In genomic region chr10:110334061-110334656, GRCh38 we compare ENCODE assay signal across 33 cellular contexts.
"Had no signal": no experiment of that assay in that cellular context is flagged by ENCODE, and none has a peak within 500 bp of the region (broad histone marks: within the 10 kb centered on the region; RNA-seq: fewer than 3 reads in every experiment).

No MANE protein-coding gene starts in this region.

- H3K27ac ChIP-seq: gastroesophageal sphincter, pancreas, prostate gland, sigmoid colon, stomach, thyroid gland, upper lobe of left lung, vagina, VCaP had no signal

- H3K4me2 ChIP-seq: smooth muscle cell had no signal

- H3K27me3 ChIP-seq: gastroesophageal sphincter, pancreas, sigmoid colon, stomach, thyroid gland, upper lobe of left lung, vagina had no signal

- H3K9me3 ChIP-seq: pancreas, prostate gland, thyroid gland had no signal

- H3K4me1 ChIP-seq: pancreas, prostate gland had no signal

- ATAC-seq: activated naive CD8-positive, alpha-beta T cell treated with anti-CD3 and anti-CD28 coated beads, Interleukin-2, amount 50 U/mL, for 24 hours; activated T-cell treated with anti-CD3 and anti-CD28 coated beads, Interleukin-2, amount 50 U/mL, for 72 hours; effector memory CD8-positive, alpha-beta T cell; gastroesophageal sphincter; left cardiac atrium; left ventricle myocardium superior; pancreas; stimulated activated naive B cell treated with anti-CD40 and anti-IgM and Interleukin-4, amounts not matched to agents 10 μg/mL and 1 μg/mL and 100 μg/mL, for 72 hours had no signal

- DNase-seq: activated CD4-positive, alpha-beta T cell treated with anti-CD3 and anti-CD28 coated beads for 4 hours; activated CD4-positive, alpha-beta T cell treated with anti-CD3 and anti-CD28 coated beads, Interleukin-2, amount 50 U/mL, for 4 hours; activated effector memory CD4-positive, alpha-beta T cell treated with Interleukin-2 at 50 U/mL for 16 hours; activated naive CD4-positive, alpha-beta T cell treated with Interleukin-2 at 50 U/mL for 16 hours; activated naive CD8-positive, alpha-beta T cell treated with anti-CD3 and anti-CD28 coated beads, Interleukin-2, amount 50 U/mL, for 24 hours; activated T-cell treated with anti-CD3 and anti-CD28 coated beads for 4 hours; activated T-cell treated with anti-CD3 and anti-CD28 coated beads, Interleukin-2, amount 50 U/mL, for 72 hours; amygdala; caudate nucleus; cortex of kidney; effector memory CD8-positive, alpha-beta T cell; erythroblast; hippocampal formation; left cardiac atrium; left ventricle myocardium superior; naive B cell; pancreas; retina; sigmoid colon; stimulated activated CD4-positive, alpha-beta T cell treated with anti-CD3 and anti-CD28 coated beads, Interleukin-1b, Interleukin-23, amount 100 ng/mL, for 48 hours; stimulated activated CD4-positive, alpha-beta T cell treated with anti-CD3 and anti-CD28 coated beads, Interleukin-4, amount 100 ng/mL, for 4 hours; stimulated activated CD8-positive, alpha-beta memory T cell treated with anti-CD3 and anti-CD28 coated beads, Interleukin-4, amount 100 ng/mL, for 48 hours; stimulated activated naive B cell treated with anti-CD40 and anti-IgM and Interleukin-4, amounts not matched to agents 10 μg/mL and 1 μg/mL and 100 μg/mL, for 72 hours; stomach; thyroid gland; upper lobe of left lung had no signal

- FAIRE-seq: keratinocyte, pancreas, TTC549 had no signal

- H3K4me3 ChIP-seq: gastroesophageal sphincter, pancreas, prostate gland, sigmoid colon, smooth muscle cell, stomach, thyroid gland, upper lobe of left lung, vagina had no signal

- H3K36me3 ChIP-seq: gastroesophageal sphincter, pancreas, prostate gland, sigmoid colon, stomach, thyroid gland, upper lobe of left lung, vagina had no signal
